15 cellular contexts compared by ENCODE assay signal in the genomic region with DNA sequence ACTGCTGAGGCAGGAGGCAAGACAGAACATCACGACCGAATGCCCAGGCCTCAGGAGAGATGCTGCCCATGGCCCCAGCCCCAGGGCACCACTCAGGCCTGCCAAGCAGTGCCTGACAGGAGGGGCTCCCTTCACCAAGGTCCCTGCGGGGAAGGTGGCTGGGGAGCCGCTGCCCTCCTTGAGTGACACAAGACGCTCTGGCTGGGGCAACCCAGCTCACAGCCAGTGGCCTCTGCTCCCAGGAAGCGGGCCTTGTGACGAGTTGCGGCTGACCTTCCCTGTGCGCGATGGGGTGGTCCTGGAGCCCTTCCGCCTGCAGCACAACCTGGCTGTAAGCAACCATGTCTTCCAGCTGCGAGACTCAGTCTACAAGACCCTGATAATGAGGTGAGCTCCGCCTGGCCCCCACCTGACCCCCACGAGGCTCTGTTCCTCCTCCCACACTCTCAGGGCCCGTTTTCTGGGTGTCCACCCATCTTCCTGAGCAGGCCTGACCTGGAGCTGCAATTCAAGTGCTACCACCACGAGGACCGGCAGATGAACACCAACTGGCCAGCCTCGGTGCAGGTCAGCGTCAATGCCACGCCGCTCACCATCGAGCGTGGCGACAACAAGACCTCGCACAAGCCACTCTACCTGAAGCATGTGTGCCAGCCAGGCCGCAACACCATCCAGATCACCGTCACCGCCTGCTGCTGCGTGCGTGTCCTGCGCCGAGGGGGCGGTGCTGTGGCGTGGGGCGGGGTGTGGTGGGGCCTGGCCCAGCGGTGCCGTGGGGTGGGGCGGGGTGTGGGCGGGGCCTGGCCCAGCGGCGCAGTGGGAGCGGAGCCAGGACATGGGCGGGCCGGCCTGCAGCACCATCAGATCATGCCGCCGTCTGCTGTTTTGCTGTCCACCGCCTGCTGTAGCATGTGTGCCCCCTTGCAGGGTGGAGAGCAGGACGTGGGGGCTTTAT. TPM values are rescaled to one million over a fixed set of nuclear protein-coding genes. Genes with fewer than 3 reads are reported as not detected.
DNase-seq lines count a peak whose midpoint lies in the region; ATAC-seq, FAIRE-seq and TF ChIP-seq lines count a peak whose summit lies in the region.
"Had no signal": no experiment of that assay in that cellular context is flagged by ENCODE, and none has a peak within 500 bp of the region (broad histone marks: within the 10 kb centered on the region; RNA-seq: fewer than 3 reads in every experiment).

No MANE protein-coding gene starts in this region.

- peak; percentile 67 for TF ChIP-seq POLR2A in K562 (conservative IDR thresholded peaks at IDR 0.05)

- H3K9me2 ChIP-seq in GM23338 (ENCODE audit: insufficient read depth): no peaks in the 10 kb centered on the region

- no peaks in the 10 kb centered on the region for H3F3A ChIP-seq in GM23338 (replicated peaks; ENCODE audit: low read depth)

- no peaks in the 10 kb centered on the region for H3K27me3 ChIP-seq in GM23338 (ENCODE audit: insufficient read depth)
- H3K27me3 ChIP-seq in K562 (ENCODE audit: control insufficient read depth in 2 of 2, insufficient read depth in 2 of 2, low read length in 2 of 2): no peaks in the 10 kb centered on the region
- no peaks in the 10 kb centered on the region for H3K27me3 ChIP-seq in stomach smooth muscle (ENCODE audit: control insufficient read depth in 1 of 2, insufficient read depth in 2 of 2, low read length in 2 of 2)
- H3K27me3 ChIP-seq in brain microvascular endothelial cell (replicated peaks): no peaks in the 10 kb centered on the region

- H3K9me1 ChIP-seq in K562 (ENCODE audit: control insufficient read depth, insufficient read depth, low read length): no peaks in the 10 kb centered on the region

- in situ Hi-C loops in K562 (cut with MboI): no loop called here
- in situ Hi-C loops in brain microvascular endothelial cell (cut with HindIII; ENCODE audit: low pct_ligation_motif_present, low sequenced_read_pairs): no loop called here
- in situ Hi-C loops in G401 (cut with HindIII; ENCODE audit: low sequenced_read_pairs): no loop called here

- CTCF ChIA-PET in K562 (lab: Yijun Ruan, JAX; ENCODE audit: low intra/inter-chr PET ratio): no interaction called here

- peak; percentile 89 for FAIRE-seq in K562 (lab: Jason Lieb, UNC)
- FAIRE-seq: H1 had no signal

- no peak overlapping the region for H2AFZ ChIP-seq in GM23338
- peak overlapping the region; percentile 95 for H2AFZ ChIP-seq in K562 (ENCODE audit: low read depth, low read length)

- H3K4me3 Mint-ChIP-seq in GM23338: no peak overlapping the region
- H3K4me3 Mint-ChIP-seq: brain; natural killer cell treated with Interleukin-12 subunit alpha and Interleukin-12 subunit beta and Interleukin-15 and Interleukin-18, amount 100 ng/mL, for 72 hours had no signal

- H3K36me3 ChIP-seq in GM23338 (ENCODE audit: insufficient read depth) (peaks cover 15% of the 10 kb centered on the region; the same call in 1 of the 2 replicates), K562 (ENCODE audit: control insufficient read depth, insufficient read depth, low read length) (peaks cover 79% of the 10 kb centered on the region; the same call in 2 of the 3 replicates), stomach smooth muscle (ENCODE audit: control insufficient read depth in 2 of 2, insufficient read depth in 2 of 2, low read length in 2 of 2) (peaks cover 46 to 54% of the 10 kb centered on the region in 2 donors), brain microvascular endothelial cell (replicated peaks) (peaks cover 71% of the 10 kb centered on the region)

- 9% methylated on average over 37 of the region's 48 CpGs for WGBS in K562 (ENCODE audit: insufficient coverage, low coverage, missing lambda C conversion rate)

- no peak overlapping the region for H3K27ac ChIP-seq in GM23338 (ENCODE audit: low read depth)
- H3K27ac ChIP-seq in K562 (ENCODE audit: extremely low read depth, low read depth, low read length): peak overlapping the region; percentile 62
- H3K27ac ChIP-seq in stomach smooth muscle (ENCODE audit: low read length): peak overlapping the region; percentile 41
- H3K27ac ChIP-seq in brain microvascular endothelial cell: no peak overlapping the region

- no peak for TF ChIP-seq EP300 in K562 (IDR thresholded peaks at IDR 0.05; ENCODE audit: low read length)

- H3K4me1 Mint-ChIP-seq in GM23338: peaks cover 2% of the 10 kb centered on the region; the same call in 1 of the 3 replicates
- H3K4me1 Mint-ChIP-seq: brain had no signal

- DNase-seq in GM23338 (ENCODE audit: low spot score): peak; percentile 46
- DNase-seq in K562 (ENCODE audit: extremely low read depth in 1 of 4, low spot score in 3 of 4): peak; percentile 94 to 99 (median 99)
- DNase-seq in left ventricle myocardium superior: peak; percentile 79
- no peak for DNase-seq in brain microvascular endothelial cell
- no peak for DNase-seq in HK-2 (ENCODE audit: unreplicated experiment)
- no peak for DNase-seq in NCI-H2171 (lab: John Stamatoyannopoulos, UW)
- DNase-seq in G401 (ENCODE audit: low spot score): no peak
- DNase-seq: activated CD4-positive, alpha-beta T cell treated with anti-CD3 and anti-CD28 coated beads for 4 hours; NCI-H1417; NCI-H774; stimulated activated CD4-positive, alpha-beta T cell treated with anti-CD3 and anti-CD28 coated beads, Interleukin-15, amount 100 ng/mL, for 24 hours had no signal

- H3K36me3 Mint-ChIP-seq in GM23338 (ENCODE audit: low read depth): peaks cover 60% of the 10 kb centered on the region
- H3K36me3 Mint-ChIP-seq: natural killer cell treated with Interleukin-12 subunit alpha and Interleukin-12 subunit beta and Interleukin-15 and Interleukin-18, amount 100 ng/mL, for 72 hours had no signal

- no peaks in the 10 kb centered on the region; the same call in 2 of the 3 replicates for H3K9me3 Mint-ChIP-seq in GM23338
- H3K9me3 Mint-ChIP-seq: brain; natural killer cell treated with Interleukin-12 subunit alpha and Interleukin-12 subunit beta and Interleukin-15 and Interleukin-18, amount 100 ng/mL, for 72 hours had no signal

- H3K27me3 Mint-ChIP-seq in GM23338 (ENCODE audit: insufficient read depth, low read depth, poor library complexity): peaks cover 7% of the 10 kb centered on the region
- H3K27me3 Mint-ChIP-seq: natural killer cell treated with Interleukin-12 subunit alpha and Interleukin-12 subunit beta and Interleukin-15 and Interleukin-18, amount 100 ng/mL, for 72 hours had no signal

- H3K79me2 ChIP-seq in GM23338 (replicated peaks; ENCODE audit: insufficient read depth): no peaks in the 10 kb centered on the region
- peaks cover 10% of the 10 kb centered on the region; the same call in 2 of the 3 replicates for H3K79me2 ChIP-seq in K562 (ENCODE audit: control insufficient read depth, insufficient read depth, low read length)

- H3K9ac ChIP-seq in K562 (ENCODE audit: insufficient read depth in 1 of 2, low read depth in 2 of 2, low read length in 2 of 2): peak overlapping the region; percentile 70 to 92
- H3K9ac ChIP-seq in stomach smooth muscle (ENCODE audit: low read length in 2 of 2): no peak overlapping the region

- TF ChIP-seq RAD21 in K562 (CRISPR knock-in tag; conservative IDR thresholded peaks at IDR 0.05 in 1 of 2, IDR thresholded peaks at IDR 0.05 in 1 of 2): no peak

- H3K9me3 ChIP-seq in K562 (replicated peaks; ENCODE audit: control insufficient read depth, insufficient read depth, low read depth, low read length) (no peaks in the 10 kb centered on the region), stomach smooth muscle (ENCODE audit: control insufficient read depth in 2 of 2, low read length in 2 of 2) (no peaks in the 10 kb centered on the region)

- no peak overlapping the region for H3K4me3 ChIP-seq in GM23338
- peak overlapping the region; percentile 46 for H3K4me3 ChIP-seq in K562
- H3K4me3 ChIP-seq in stomach smooth muscle (ENCODE audit: low read length in 2 of 2): peak overlapping the region in 1 of 2 donors; percentile 35
- H3K4me3 ChIP-seq in brain microvascular endothelial cell (ENCODE audit: low read depth, low read length): no peak overlapping the region

- TSS peak; percentile 75 for BruUV-seq in K562 (replicated peaks; lab: Mats Ljungman, UMichigan)

- no peak for TF ChIP-seq CTCF in GM23338 (conservative IDR thresholded peaks at IDR 0.05; ENCODE audit: low read depth in 2 of 2)
- peak in 1 of 3 experiments; percentile 8; a peak in 1 of 6 replicates for TF ChIP-seq CTCF in K562 (IDR thresholded peaks at IDR 0.05 in 2 of 3, conservative IDR thresholded peaks at IDR 0.05 in 1 of 3; ENCODE audit: insufficient read depth in 2 of 3, low read depth in 1 of 3, low read length in 3 of 3)
- no peak for TF ChIP-seq CTCF in brain microvascular endothelial cell (IDR thresholded peaks at IDR 0.05; ENCODE audit: low read depth, low read length, missing control alignments)

- H3K4me2 ChIP-seq in GM23338 (no peak overlapping the region), K562 (ENCODE audit: insufficient read depth, low read length) (peak overlapping the region; percentile 89)

- no peak overlapping the region for H3K27ac Mint-ChIP-seq in GM23338
- H3K27ac Mint-ChIP-seq: natural killer cell treated with Interleukin-12 subunit alpha and Interleukin-12 subunit beta and Interleukin-15 and Interleukin-18, amount 100 ng/mL, for 72 hours had no signal

- intact Hi-C loops in K562 (cut with micrococcal nuclease): loop anchor here (5.0 kb wide), 2 partner anchors 154 to 174 kb away; a partner anchor contains a TSS
- intact Hi-C loops in left ventricle myocardium superior (cut with micrococcal nuclease): no loop called here

- H3K4me1 ChIP-seq in GM23338 (ENCODE audit: insufficient read depth) (no peaks in the 10 kb centered on the region), K562 (replicated peaks in 1 of 2; ENCODE audit: control insufficient read depth in 2 of 2, insufficient read depth in 2 of 2, low read length in 2 of 2) (peaks cover 16 to 54% of the 10 kb centered on the region in 2 experiments; a peak in 4 of 5 replicates), stomach smooth muscle (ENCODE audit: control insufficient read depth, insufficient read depth, low read length) (peaks cover 19% of the 10 kb centered on the region)

- POLR2A ChIA-PET in K562 (lab: Yijun Ruan, JAX): interaction anchor here (0.5 to 1.2 kb wide), 3 partner anchors 17 to 212 kb away, joined by 3 read pairs; a partner anchor contains a TSS

- ATAC-seq in GM23338 (peak; percentile 81), K562 (peak; percentile 98), left ventricle myocardium superior (peak; percentile 77)
- ATAC-seq: natural killer cell treated with Interleukin-12 subunit alpha and Interleukin-12 subunit beta and Interleukin-15 and Interleukin-18, amount 100 ng/mL, for 72 hours had no signal

- H4K20me1 ChIP-seq in GM23338 (replicated peaks; ENCODE audit: insufficient read depth) (peaks cover 3% of the 10 kb centered on the region; the same call in 1 of the 2 replicates), K562 (replicated peaks; ENCODE audit: control insufficient read depth, insufficient read depth, low read length) (no peaks in the 10 kb centered on the region)

RNA-seq across cellular contexts. Expression of a gene that starts 12.8 kb away (rescaled TPM):
- 30.4 and 46.1 TPM in 2 replicates for total RNA-seq in GM23338 (2014; rRNA removed; shearing (Covaris generic))
- polyA plus RNA-seq in GM23338 (2016; fragmentation: Nextera tagmentation; extraction: Ambion mirVana): 15.2 and 15.5 TPM in 2 replicates
- total RNA-seq in K562 (2011; cell fraction: chromatin; rRNA removed; ENCODE audit: low replicate concordance): 88.7 and 221 TPM in 2 replicates
- total RNA-seq in K562 (2011; cell fraction: nucleolus; rRNA removed): 115 and 124 TPM in 2 replicates
- total RNA-seq in K562 (2011; cell fraction: nucleoplasm; rRNA removed): 100 and 113 TPM in 2 replicates
- total RNA-seq in K562 (2014; rRNA removed): 4.5 and 8.0 TPM in 2 replicates
- 2.6 and 4.3 TPM in 2 replicates for total RNA-seq in K562 (2014; rRNA removed; fragmentation: Illumina TruSeq; extraction: Trizol)
- total RNA-seq in K562 (2015; rRNA removed; fragmentation: Illumina TruSeq; extraction: Trizol): 4.9 and 5.9 TPM in 2 replicates
- 34.7 and 40.3 TPM in 2 replicates for total RNA-seq in K562 (2021)
- 5.2 and 12.7 TPM in 2 replicates for polyA plus RNA-seq in K562 (2011; rRNA removed)
- polyA plus RNA-seq in K562 (2011; cell fraction: cytosol; rRNA removed): 3.5 and 5.4 TPM in 2 replicates
- polyA plus RNA-seq in K562 (2011; cell fraction: nucleus; rRNA removed): 93.5 and 148 TPM in 2 replicates
- 39.3 and 55.6 TPM in 2 replicates for polyA plus RNA-seq in K562 (2012)
- polyA plus RNA-seq in K562 (2014; fragmentation: Illumina TruSeq; extraction: Trizol): 15.5 and 22.3 TPM in 2 replicates
- polyA plus RNA-seq in K562 (2014; fragmentation: Nextera tagmentation; extraction: Ambion mirVana): under 1 TPM; 0.13 to 0.18 TPM
- polyA plus RNA-seq in K562 (2014; rRNA removed): 19.1 and 20.0 TPM in 2 replicates
- 7.6 and 8.2 TPM in 2 replicates for polyA minus RNA-seq in K562 (2011; rRNA and poly(A)+ RNA removed)
- polyA minus RNA-seq in K562 (2011; cell fraction: cytosol; rRNA and poly(A)+ RNA removed): 9.3 and 11.0 TPM in 2 replicates
- polyA minus RNA-seq in K562 (2011; cell fraction: nucleus; rRNA and poly(A)+ RNA removed): 36.5 and 37.0 TPM in 2 replicates
- 64.8 TPM for total RNA-seq in left ventricle myocardium superior
- 0.92 and 2.3 TPM in 2 replicates for total RNA-seq in G401 (2014; rRNA removed; shearing (Covaris generic))

RNA-seq across cellular contexts. Expression of a gene that starts 35.0 kb away (rescaled TPM):
- 4,367 and 4,717 TPM in 2 replicates for total RNA-seq in GM23338 (2014; rRNA removed; shearing (Covaris generic))
- polyA plus RNA-seq in GM23338 (2016; fragmentation: Nextera tagmentation; extraction: Ambion mirVana) (6,375 and 6,524 TPM in 2 replicates), K562 (2011; rRNA removed) (5,196 and 6,697 TPM in 2 replicates), K562 (2014; fragmentation: Illumina TruSeq; extraction: Trizol) (7,504 and 8,032 TPM in 2 replicates), K562 (2014; fragmentation: Nextera tagmentation; extraction: Ambion mirVana) (1,000 to 10,000 TPM; 2,984 to 3,298 TPM), K562 (2014; rRNA removed) (6,267 and 7,127 TPM in 2 replicates)
- 453 and 475 TPM in 2 replicates for total RNA-seq in K562 (2011; cell fraction: chromatin; rRNA removed; ENCODE audit: low replicate concordance)
- 439 and 464 TPM in 2 replicates for total RNA-seq in K562 (2011; cell fraction: nucleolus; rRNA removed)
- 630 and 762 TPM in 2 replicates for total RNA-seq in K562 (2011; cell fraction: nucleoplasm; rRNA removed)
- total RNA-seq in K562 (2014; rRNA removed) (2,805 and 3,364 TPM in 2 replicates), K562 (2014; rRNA removed; fragmentation: Illumina TruSeq; extraction: Trizol) (4,631 and 4,826 TPM in 2 replicates), K562 (2015; rRNA removed; fragmentation: Illumina TruSeq; extraction: Trizol) (3,943 and 3,973 TPM in 2 replicates), K562 (2021) (2,583 and 2,768 TPM in 2 replicates), left ventricle myocardium superior (436 TPM)
- 4,310 and 6,172 TPM in 2 replicates for polyA plus RNA-seq in K562 (2011; cell fraction: cytosol; rRNA removed)
- polyA plus RNA-seq in K562 (2011; cell fraction: nucleus; rRNA removed): 1,280 and 2,340 TPM in 2 replicates
- 2,534 and 3,220 TPM in 2 replicates for polyA plus RNA-seq in K562 (2012)
- 2,540 and 2,827 TPM in 2 replicates for polyA minus RNA-seq in K562 (2011; rRNA and poly(A)+ RNA removed)
- polyA minus RNA-seq in K562 (2011; cell fraction: cytosol; rRNA and poly(A)+ RNA removed): 724 and 768 TPM in 2 replicates
- polyA minus RNA-seq in K562 (2011; cell fraction: nucleus; rRNA and poly(A)+ RNA removed): 135 and 291 TPM in 2 replicates
- total RNA-seq in G401 (2014; rRNA removed; shearing (Covaris generic)): 4,753 and 4,999 TPM in 2 replicates

Comparison
In these comparisons a context has a peak if more than half of its experiments do, and no peak if none do; other contexts are left out.
1. DNase-seq: peak in GM23338 (single experiment), K562 (4 of 4) and left ventricle myocardium superior (single experiment); none in brain microvascular endothelial cell (single experiment), HK-2 (single experiment), NCI-H2171 (single experiment) and G401 (single experiment).
2. H3K27ac ChIP-seq: peak in K562 (single experiment) and stomach smooth muscle (single experiment); none in GM23338 (single experiment) and brain microvascular endothelial cell (single experiment).
3. H3K9ac ChIP-seq: peak in K562 (2 of 2); none in stomach smooth muscle (0 of 2).
4. Peak in every context shown above with its lines, with median percentiles within 50 percentile points of each other: ATAC-seq.